In the genomic region with DNA sequence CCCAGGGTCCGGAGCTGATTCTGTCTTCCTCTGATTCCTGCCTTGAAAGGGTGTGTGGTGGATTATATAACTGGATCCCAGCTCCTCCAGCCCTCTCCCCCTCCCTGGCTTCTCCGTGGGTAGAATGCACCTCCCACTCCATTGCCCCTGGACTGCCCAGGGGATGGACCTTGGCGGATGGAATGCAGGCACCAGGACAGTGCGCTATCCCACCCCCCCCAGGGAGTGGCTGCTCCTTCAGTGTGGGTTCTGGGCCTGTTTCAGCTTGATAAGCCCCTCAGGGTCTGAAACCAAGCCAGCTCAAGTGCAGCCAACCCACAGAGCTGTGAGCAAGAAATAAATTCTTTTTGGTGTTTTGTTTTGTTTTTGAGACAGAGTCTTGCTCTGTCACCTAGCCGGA, we compare ENCODE assay signal across 31 cellular contexts.
"Had no signal": no experiment of that assay in that cellular context is flagged by ENCODE, and none has a peak within 500 bp of the region (broad histone marks: within the 10 kb centered on the region; RNA-seq: fewer than 3 reads in every experiment).

No MANE protein-coding gene starts in this region.

- H3K27me3 Mint-ChIP-seq: central memory CD8-positive, alpha-beta T cell had no signal

- DNase-seq: activated B cell treated with CpG ODN at 0.5 μM for 24 hours; activated CD4-positive, alpha-beta memory T cell treated with anti-CD3 and anti-CD28 coated beads for 36 hours; activated CD4-positive, alpha-beta T cell treated with anti-CD3 and anti-CD28 coated beads for 4 hours; activated CD4-positive, alpha-beta T cell treated with anti-CD3 and anti-CD28 coated beads, Interleukin-2, amount 50 U/mL, for 1 hour; activated CD4-positive, CD25-positive, alpha-beta regulatory T cell treated with anti-CD3 and anti-CD28 coated beads, Interleukin-2, amount 50 U/mL, for 72 hours; activated CD8-positive, alpha-beta memory T cell treated with anti-CD3 and anti-CD28 coated beads, Interleukin-2, amount 50 U/mL, for 4 hours; activated naive CD4-positive, alpha-beta T cell; activated naive CD4-positive, alpha-beta T cell treated with anti-CD3 and anti-CD28 coated beads, Interleukin-2, amount 50 U/mL, for 16 hours; activated naive CD8-positive, alpha-beta T cell treated with anti-CD3 and anti-CD28 coated beads for 36 hours; activated T-cell treated with anti-CD3 and anti-CD28 coated beads for 4 hours; activated T-cell treated with anti-CD3 and anti-CD28 coated beads, Interleukin-2, amount 50 U/mL, for 4 hours; amniotic stem cell; aorta; brain microvascular endothelial cell; NCI-H1048; NCI-H1105 treated with DMSO at 0.1 percent for 48 hours; NCI-H1436; NCI-H1694; NCI-H1930; NCI-H2081 treated with DMSO at 0.1 percent for 48 hours; NCI-H345; NCI-H524 treated with DMSO at 0.1 percent for 48 hours; RPMI8226; SIG-M5; SW 1271; T-helper 1 cell; T-helper 2 cell; T-helper 9 cell had no signal

- H3K36me3 Mint-ChIP-seq: activated CD4-positive, alpha-beta memory T cell treated with anti-CD3 and anti-CD28 coated beads for 36 hours; activated naive CD8-positive, alpha-beta T cell treated with anti-CD3 and anti-CD28 coated beads for 36 hours had no signal

- H3K27me3 ChIP-seq: brain microvascular endothelial cell had no signal

- H3K9me3 Mint-ChIP-seq: activated B cell treated with CpG ODN at 0.5 μM for 24 hours; activated CD4-positive, alpha-beta memory T cell treated with anti-CD3 and anti-CD28 coated beads for 36 hours; activated naive CD8-positive, alpha-beta T cell treated with anti-CD3 and anti-CD28 coated beads for 36 hours; activated T-cell treated with anti-CD3 and anti-CD28 coated beads, Interleukin-2, amount 50 U/mL, for 4 hours; activated T-helper 1 cell treated with anti-CD3 and anti-CD28 coated beads, Interleukin-12 subunit alpha, Interleukin-12 subunit beta, Interleukin-2, Interleukin-4 antibody, amounts not matched to agents 30 ng/mL and 10 ng/mL and 1 ng/mL, durations not matched to agents 14 hours and 24 hours and 36 hours; central memory CD8-positive, alpha-beta T cell had no signal

- H3K4me1 Mint-ChIP-seq: activated B cell treated with CpG ODN at 0.5 μM for 24 hours; activated naive CD8-positive, alpha-beta T cell treated with anti-CD3 and anti-CD28 coated beads for 36 hours; central memory CD8-positive, alpha-beta T cell had no signal

- H3K4me3 Mint-ChIP-seq: activated B cell treated with CpG ODN at 0.5 μM for 24 hours; activated CD4-positive, alpha-beta memory T cell treated with anti-CD3 and anti-CD28 coated beads for 36 hours; activated naive CD8-positive, alpha-beta T cell treated with anti-CD3 and anti-CD28 coated beads for 36 hours; activated T-cell treated with anti-CD3 and anti-CD28 coated beads, Interleukin-2, amount 50 U/mL, for 4 hours; activated T-helper 1 cell treated with anti-CD3 and anti-CD28 coated beads, Interleukin-12 subunit alpha, Interleukin-12 subunit beta, Interleukin-2, Interleukin-4 antibody, amounts not matched to agents 30 ng/mL and 10 ng/mL and 1 ng/mL, durations not matched to agents 14 hours and 24 hours and 36 hours; central memory CD8-positive, alpha-beta T cell had no signal

- H3K27ac ChIP-seq: brain microvascular endothelial cell, VCaP had no signal

- H3K36me3 ChIP-seq: brain microvascular endothelial cell had no signal

- H3K27ac Mint-ChIP-seq: activated B cell treated with CpG ODN at 0.5 μM for 24 hours; activated CD4-positive, alpha-beta memory T cell treated with anti-CD3 and anti-CD28 coated beads for 36 hours; activated naive CD8-positive, alpha-beta T cell treated with anti-CD3 and anti-CD28 coated beads for 36 hours; activated T-helper 1 cell treated with anti-CD3 and anti-CD28 coated beads, Interleukin-12 subunit alpha, Interleukin-12 subunit beta, Interleukin-2, Interleukin-4 antibody, amounts not matched to agents 30 ng/mL and 10 ng/mL and 1 ng/mL, durations not matched to agents 14 hours and 24 hours and 36 hours had no signal
